ENCODE assay signal across 10 cellular contexts in the genomic region with DNA sequence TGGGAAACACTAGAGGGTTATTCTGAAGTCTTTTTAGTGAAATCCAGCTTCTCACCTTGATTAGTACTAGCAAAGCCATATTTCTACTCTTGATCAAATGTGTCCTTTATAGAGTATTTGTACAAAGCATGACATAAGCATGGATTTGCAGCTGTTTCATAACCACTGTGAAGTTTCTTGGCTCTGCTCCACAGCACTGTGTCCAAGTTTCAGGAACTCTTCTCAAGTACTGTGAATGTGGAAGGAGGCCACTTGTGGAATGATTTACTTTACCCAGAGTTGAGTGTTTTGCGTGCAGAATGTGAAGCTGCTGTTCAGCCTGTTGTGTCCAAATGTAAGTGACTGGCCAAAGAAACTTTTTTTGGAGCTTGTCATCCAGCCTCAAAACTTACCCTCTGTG. TPM values are rescaled to one million over a fixed set of nuclear protein-coding genes. Genes with fewer than 3 reads are reported as not detected.
DNase-seq lines count a peak whose midpoint lies in the region; ATAC-seq and TF ChIP-seq lines count a peak whose summit lies in the region.
"Had no signal": no experiment of that assay in that cellular context is flagged by ENCODE, and none has a peak within 500 bp of the region (broad histone marks: within the 10 kb centered on the region; RNA-seq: fewer than 3 reads in every experiment).

No MANE protein-coding gene starts in this region.

- TF ChIP-seq EP300 in SK-N-SH (IDR thresholded peaks at IDR 0.05; ENCODE audit: borderline replicate concordance in 1 of 2, low read depth in 1 of 2, low read length in 1 of 2) = no peak

- POLR2A ChIA-PET in SK-N-SH (lab: Yijun Ruan, JAX) = no interaction called here

- H3K79me2 ChIP-seq in SK-N-SH (ENCODE audit: insufficient read depth) (no peaks in the 10 kb centered on the region), fibroblast of lung (ENCODE audit: control insufficient read depth, insufficient read depth, low read length) (no peaks in the 10 kb centered on the region)

- H3K9me3 ChIP-seq in SK-N-SH (no peaks in the 10 kb centered on the region), fibroblast of lung (ENCODE audit: control insufficient read depth, insufficient read depth, low read depth, low read length) (no peaks in the 10 kb centered on the region), mucosa of descending colon (no peaks in the 10 kb centered on the region), aorta (ENCODE audit: control insufficient read depth, low read length) (no peaks in the 10 kb centered on the region)
- H3K9me3 ChIP-seq: A549 had no signal

- ATAC-seq in SK-N-SH treated with all-trans-retinoic acid at 6 μM for 48 hours (no peak), mucosa of descending colon (peak; percentile 67), aorta (ENCODE audit: low FRiP score) (peak; percentile 89), HG03139 (IDR thresholded peaks at IDR 0.05; ENCODE audit: unreplicated experiment) (no peak)
- ATAC-seq: A549 had no signal

- intact Hi-C loops in mucosa of descending colon (cut with DNase I, micrococcal nuclease) (no loop called here), aorta (cut with DNase I) (no loop called here)

- H2AFZ ChIP-seq in SK-N-SH (ENCODE audit: low read depth) (no peak overlapping the region), fibroblast of lung (ENCODE audit: low read length) (no peak overlapping the region)

- no peaks in the 10 kb centered on the region for H4K20me1 ChIP-seq in SK-N-SH (ENCODE audit: insufficient read depth)
- no peaks in the 10 kb centered on the region for H4K20me1 ChIP-seq in fibroblast of lung (ENCODE audit: control insufficient read depth, extremely low read depth, insufficient read depth, low read length)

- H3K36me3 ChIP-seq in SK-N-SH (replicated peaks in 1 of 2; ENCODE audit: control insufficient read depth in 1 of 2, insufficient read depth in 2 of 2, low read length in 1 of 2) (no peaks in the 10 kb centered on the region), fibroblast of lung (ENCODE audit: control insufficient read depth, insufficient read depth, low read length) (no peaks in the 10 kb centered on the region), mucosa of descending colon (ENCODE audit: low read depth) (no peaks in the 10 kb centered on the region), aorta (ENCODE audit: control insufficient read depth in 1 of 2, insufficient read depth in 2 of 2, low read length in 1 of 2) (no peaks in the 10 kb centered on the region)

- no peak overlapping the region for H3K27ac ChIP-seq in SK-N-SH (ENCODE audit: low read depth in 2 of 2, low read length in 1 of 2)
- no peak overlapping the region for H3K27ac ChIP-seq in fibroblast of lung (ENCODE audit: insufficient read depth, low read length)
- no peak overlapping the region for H3K27ac ChIP-seq in aorta (ENCODE audit: low read depth in 1 of 2, low read length in 2 of 2)
- H3K27ac ChIP-seq: A549 had no signal

- no peak for TF ChIP-seq CTCF in SK-N-SH (IDR thresholded peaks at IDR 0.05)
- no peak for TF ChIP-seq CTCF in fibroblast of lung (conservative IDR thresholded peaks at IDR 0.05 in 1 of 2, IDR thresholded peaks at IDR 0.05 in 1 of 2; ENCODE audit: low read depth in 1 of 2, low read length in 2 of 2)
- no peak for TF ChIP-seq CTCF in mucosa of descending colon (IDR thresholded peaks at IDR 0.05)

- DNase-seq in SK-N-SH = no peak
- peak; percentile 89 to 97 for DNase-seq in fibroblast of lung (ENCODE audit: low read depth in 2 of 2)
- peak in 1 of 3 donors; percentile 66 for DNase-seq in mucosa of descending colon
- peak in 1 of 2 donors; percentile 86 for DNase-seq in aorta
- DNase-seq in NK-92 treated with Interleukin-12 subunit alpha and Interleukin-12 subunit beta, amount 100 ng/mL, for 24 hours (lab: John Stamatoyannopoulos, UW) = no peak
- DNase-seq in GM19238 (ENCODE audit: insufficient read length, low spot score) = no peak
- DNase-seq: NCI-H226 had no signal

- no peak overlapping the region for H3K4me3 ChIP-seq in SK-N-SH (ENCODE audit: low read depth in 2 of 2, low read length in 1 of 2)
- H3K4me3 ChIP-seq in fibroblast of lung (replicated peaks in 1 of 4; ENCODE audit: control extremely low read depth in 1 of 4, insufficient read depth in 1 of 4, low read depth in 3 of 4, low read length in 4 of 4) = no peak overlapping the region
- H3K4me3 ChIP-seq in mucosa of descending colon = no peak overlapping the region
- H3K4me3 ChIP-seq in aorta (ENCODE audit: low read length in 2 of 2) = no peak overlapping the region
- H3K4me3 ChIP-seq: A549 had no signal

- H3K9me2 ChIP-seq in SK-N-SH = no peaks in the 10 kb centered on the region

- 88% methylated on average over 1 of the region's 1 CpG for WGBS in SK-N-SH (ENCODE audit: low lambda C conversion rate)
- WGBS in aorta, 2 donors = 3 to 4% methylated on average over 1 of the region's 1 CpG

- no peaks in the 10 kb centered on the region for H3K27me3 ChIP-seq in SK-N-SH (ENCODE audit: insufficient read depth)
- H3K27me3 ChIP-seq in fibroblast of lung (ENCODE audit: control insufficient read depth, insufficient read depth, low read length) = no peaks in the 10 kb centered on the region
- no peaks in the 10 kb centered on the region for H3K27me3 ChIP-seq in aorta (ENCODE audit: control insufficient read depth in 1 of 2, insufficient read depth in 2 of 2, low read length in 1 of 2)

- H3K4me1 ChIP-seq in SK-N-SH (ENCODE audit: control insufficient read depth in 1 of 2, insufficient read depth in 2 of 2, low read depth in 1 of 2, low read length in 1 of 2) = peaks cover 0 to 13% of the 10 kb centered on the region in 2 experiments; a peak in 2 of 4 replicates
- H3K4me1 ChIP-seq in fibroblast of lung (ENCODE audit: control insufficient read depth, extremely low read depth, insufficient read depth, low read length) = peaks cover 6% of the 10 kb centered on the region
- H3K4me1 ChIP-seq in mucosa of descending colon (ENCODE audit: low read depth) = peaks cover 14% of the 10 kb centered on the region
- peaks cover 4% of the 10 kb centered on the region in 2 donors for H3K4me1 ChIP-seq in aorta (ENCODE audit: control insufficient read depth in 1 of 2, insufficient read depth in 2 of 2, low read length in 2 of 2)

- TF ChIP-seq RAD21 in SK-N-SH (IDR thresholded peaks at IDR 0.05; ENCODE audit: low read length) = no peak

- H3K9ac ChIP-seq in SK-N-SH = no peak overlapping the region
- H3K9ac ChIP-seq in fibroblast of lung (ENCODE audit: insufficient read depth, low read length) = no peak overlapping the region

- no peaks in the 10 kb centered on the region for H3F3A ChIP-seq in SK-N-SH (replicated peaks; ENCODE audit: insufficient read depth)

- CTCF ChIA-PET in SK-N-SH (lab: Yijun Ruan, JAX) = interaction anchor here (0.6 to 6.4 kb wide), 12 partner anchors 15 to 573 kb away, joined by 3 to 97 read pairs (median 10); a partner anchor contains a TSS

- H3K4me2 ChIP-seq in SK-N-SH = no peak overlapping the region
- H3K4me2 ChIP-seq in fibroblast of lung (ENCODE audit: extremely low read depth, insufficient read depth, low read length) = no peak overlapping the region
- H3K4me2 ChIP-seq: A549 had no signal

TF ChIP-seq in SK-N-SH treated with all-trans-retinoic acid at 6 μM for 48 hours, 23 proteins besides CTCF, POLR2A, EP300 and RAD21:
- TF ChIP-seq SNAI2 (CRISPR knock-in tag; IDR thresholded peaks at IDR 0.05) (no peak), TOX (CRISPR knock-in tag; IDR thresholded peaks at IDR 0.05; ENCODE audit: borderline replicate concordance) (no peak), ZFP3 (CRISPR knock-in tag; IDR thresholded peaks at IDR 0.05) (0 out of 2 replicates have a peak, but pooled peaks have one; percentile 63), ZFP30 (CRISPR knock-in tag; IDR thresholded peaks at IDR 0.05) (no peak)

TF ChIP-seq in SK-N-SH, 30 proteins besides CTCF, POLR2A, EP300 and RAD21:
- TF ChIP-seq FOXJ3 (CRISPR knock-in tag; IDR thresholded peaks at IDR 0.05) = no peak
- no peak for TF ChIP-seq POLR2AphosphoS5 (IDR thresholded peaks at IDR 0.05; ENCODE audit: low read depth, low read length)
- TF ChIP-seq, protein P1, sequence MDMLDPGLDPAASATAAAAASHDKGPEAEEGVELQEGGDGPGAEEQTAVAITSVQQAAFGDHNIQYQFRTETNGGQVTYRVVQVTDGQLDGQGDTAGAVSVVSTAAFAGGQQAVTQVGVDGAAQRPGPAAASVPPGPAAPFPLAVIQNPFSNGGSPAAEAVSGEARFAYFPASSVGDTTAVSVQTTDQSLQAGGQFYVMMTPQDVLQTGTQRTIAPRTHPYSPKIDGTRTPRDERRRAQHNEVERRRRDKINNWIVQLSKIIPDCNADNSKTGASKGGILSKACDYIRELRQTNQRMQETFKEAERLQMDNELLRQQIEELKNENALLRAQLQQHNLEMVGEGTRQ (IDR thresholded peaks at IDR 0.05; ENCODE audit: borderline replicate concordance, low read depth, low read length) = no peak
- TF ChIP-seq FOSL2 (IDR thresholded peaks at IDR 0.05; ENCODE audit: borderline replicate concordance, low read depth) = no peak
- TF ChIP-seq, protein P2, sequence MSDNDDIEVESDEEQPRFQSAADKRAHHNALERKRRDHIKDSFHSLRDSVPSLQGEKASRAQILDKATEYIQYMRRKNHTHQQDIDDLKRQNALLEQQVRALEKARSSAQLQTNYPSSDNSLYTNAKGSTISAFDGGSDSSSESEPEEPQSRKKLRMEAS (IDR thresholded peaks at IDR 0.05; ENCODE audit: low read depth) = no peak
- TF ChIP-seq GATA2 (CRISPR knock-in tag; IDR thresholded peaks at IDR 0.05) = no peak
- TF ChIP-seq, protein P3, sequence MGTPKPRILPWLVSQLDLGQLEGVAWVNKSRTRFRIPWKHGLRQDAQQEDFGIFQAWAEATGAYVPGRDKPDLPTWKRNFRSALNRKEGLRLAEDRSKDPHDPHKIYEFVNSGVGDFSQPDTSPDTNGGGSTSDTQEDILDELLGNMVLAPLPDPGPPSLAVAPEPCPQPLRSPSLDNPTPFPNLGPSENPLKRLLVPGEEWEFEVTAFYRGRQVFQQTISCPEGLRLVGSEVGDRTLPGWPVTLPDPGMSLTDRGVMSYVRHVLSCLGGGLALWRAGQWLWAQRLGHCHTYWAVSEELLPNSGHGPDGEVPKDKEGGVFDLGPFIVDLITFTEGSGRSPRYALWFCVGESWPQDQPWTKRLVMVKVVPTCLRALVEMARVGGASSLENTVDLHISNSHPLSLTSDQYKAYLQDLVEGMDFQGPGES (IDR thresholded peaks at IDR 0.05; ENCODE audit: low read depth, low read length) = no peak
- TF ChIP-seq CHD2 (IDR thresholded peaks at IDR 0.05; ENCODE audit: low read length, partially characterized antibody) = no peak

RNA-seq across cellular contexts. Expression of a gene that starts 16.2 kb away (rescaled TPM):
- polyA plus RNA-seq in SK-N-SH (2012; rRNA removed) (11.5 and 14.1 TPM in 2 replicates), fibroblast of lung (88.1 and 95.6 TPM in 2 replicates), aorta (10 to 100 TPM; 22.5 to 36.5 TPM)
- 13.3 and 17.5 TPM in 2 replicates for polyA plus RNA-seq in SK-N-SH (2012; cell fraction: cytosol; rRNA removed)
- polyA plus RNA-seq in SK-N-SH (2012; cell fraction: nucleus; rRNA removed) = 8.0 and 9.7 TPM in 2 replicates
- total RNA-seq in fibroblast of lung (8.2 and 18.5 TPM in 2 replicates), mucosa of descending colon (10 to 100 TPM; 26.4 to 31.3 (median 27.3) TPM), aorta (10 to 100 TPM; 52.7 to 71.9 TPM)
- 36.1 and 39.0 TPM in 2 replicates for polyA plus RNA-seq in fibroblast of lung (2012)
- 36.0 and 39.2 TPM in 2 replicates for polyA minus RNA-seq in fibroblast of lung (ENCODE audit: low replicate concordance)

Comparison
In these comparisons a context has a peak if more than half of its experiments do, and no peak if none do; other contexts are left out.
1. ATAC-seq: peak in mucosa of descending colon (single experiment) and aorta (single experiment); none in SK-N-SH treated with all-trans-retinoic acid at 6 μM for 48 hours (single experiment) and HG03139 (single experiment).
2. DNase-seq: peak in fibroblast of lung (2 of 2); none in SK-N-SH (single experiment), NK-92 treated with Interleukin-12 subunit alpha and Interleukin-12 subunit beta, amount 100 ng/mL, for 24 hours (single experiment) and GM19238 (single experiment).